In the genomic region with DNA sequence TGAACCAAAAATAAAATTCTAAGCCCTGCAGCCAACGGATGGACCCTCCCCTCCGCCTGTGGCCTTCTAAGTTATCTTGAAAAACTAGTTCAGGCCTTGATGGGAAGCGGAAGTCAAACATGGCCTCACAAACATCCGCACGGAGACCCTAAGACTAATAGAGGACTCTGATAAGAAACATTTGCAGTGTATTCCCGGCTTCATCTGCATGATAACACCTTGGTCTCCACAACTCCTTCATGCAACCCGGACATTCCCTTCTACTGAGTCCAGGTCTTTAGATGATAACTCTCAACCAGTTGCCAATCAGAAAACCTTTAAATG, we compare ENCODE assay signal across 8 cellular contexts. TPM values are rescaled to one million over a fixed set of nuclear protein-coding genes. Genes with fewer than 3 reads are reported as not detected.
A peak's percentile ranks its signal among the peaks of the same experiment; 100 is the strongest.
DNase-seq lines count a peak whose midpoint lies in the region; ATAC-seq and TF ChIP-seq lines count a peak whose summit lies in the region.

No MANE protein-coding gene starts in this region.

- peak overlapping the region; percentile 71 for H3K9ac ChIP-seq in SK-N-SH
- H3K9ac ChIP-seq in Loucy (ENCODE audit: low read depth, low read length, poor library complexity, severe bottlenecking): peak overlapping the region; percentile 77
- H3K9ac ChIP-seq in mucosa of stomach (ENCODE audit: low read length): peak overlapping the region; percentile 85

- ATAC-seq in SK-N-SH treated with all-trans-retinoic acid at 6 μM for 48 hours: no peak
- no peak for ATAC-seq in central memory CD8-positive, alpha-beta T cell (replicated peaks; ENCODE audit: extremely low read depth, poor library complexity, severe bottlenecking)
- ATAC-seq in HG02852 (IDR thresholded peaks at IDR 0.05; ENCODE audit: unreplicated experiment): no peak

- H2AFZ ChIP-seq in SK-N-SH (ENCODE audit: low read depth) (peak overlapping the region; percentile 94), Loucy (ENCODE audit: low read length) (peak overlapping the region; percentile 73)

- TF ChIP-seq EP300 in SK-N-SH (IDR thresholded peaks at IDR 0.05; ENCODE audit: borderline replicate concordance in 1 of 2, low read depth in 1 of 2, low read length in 1 of 2): no peak

- peaks cover 10% of the 10 kb centered on the region for H3K36me3 Mint-ChIP-seq in central memory CD8-positive, alpha-beta T cell (ENCODE audit: insufficient read depth)

- H4K20me1 ChIP-seq in SK-N-SH (ENCODE audit: insufficient read depth): peaks cover 15% of the 10 kb centered on the region
- H4K20me1 ChIP-seq in Loucy (ENCODE audit: insufficient read depth, low read length, poor library complexity, severe bottlenecking): peaks cover 34% of the 10 kb centered on the region

- TF ChIP-seq CTCF in SK-N-SH (IDR thresholded peaks at IDR 0.05) (no peak), Loucy (conservative IDR thresholded peaks at IDR 0.05; ENCODE audit: low read length) (no peak)

- H3K9me3 ChIP-seq in SK-N-SH (no peaks in the 10 kb centered on the region), Loucy (ENCODE audit: insufficient read depth, low read depth, low read length) (no peaks in the 10 kb centered on the region), mucosa of stomach (ENCODE audit: control insufficient read depth, low read length) (no peaks in the 10 kb centered on the region)

- peak overlapping the region; percentile 48 for H3K27ac Mint-ChIP-seq in central memory CD8-positive, alpha-beta T cell (ENCODE audit: low read depth)

- DNase-seq in SK-N-SH (no peak), cortex of kidney (lab: John Stamatoyannopoulos, UW) (no peak), NCI-H1417 treated with DMSO at 0.1 percent for 48 hours (lab: John Stamatoyannopoulos, UW) (no peak)
- no peak for DNase-seq in central memory CD8-positive, alpha-beta T cell (ENCODE audit: low spot score in 2 of 2)

- H3K4me3 ChIP-seq in SK-N-SH (ENCODE audit: low read depth in 2 of 2, low read length in 1 of 2): peak overlapping the region; percentile 58 to 64
- H3K4me3 ChIP-seq in Loucy (ENCODE audit: low read length, poor library complexity, severe bottlenecking): peak overlapping the region; percentile 76
- H3K4me3 ChIP-seq in mucosa of stomach (ENCODE audit: low read length): peak overlapping the region; percentile 47

- H3K9me2 ChIP-seq in SK-N-SH: no peaks in the 10 kb centered on the region
- H3K9me2 ChIP-seq in Loucy (replicated peaks; ENCODE audit: low read depth, low read length): no peaks in the 10 kb centered on the region

- H3K27me3 ChIP-seq in SK-N-SH (ENCODE audit: insufficient read depth): no peaks in the 10 kb centered on the region
- H3K27me3 ChIP-seq in Loucy (ENCODE audit: insufficient read depth, low read length, poor library complexity, severe bottlenecking): no peaks in the 10 kb centered on the region
- no peaks in the 10 kb centered on the region for H3K27me3 ChIP-seq in mucosa of stomach (ENCODE audit: control insufficient read depth, insufficient read depth, low read length)

- 75% methylated on average over 4 of the region's 7 CpGs for WGBS in SK-N-SH (ENCODE audit: low lambda C conversion rate)

- CTCF ChIA-PET in SK-N-SH (lab: Yijun Ruan, JAX): no interaction called here

- H3K4me3 Mint-ChIP-seq in central memory CD8-positive, alpha-beta T cell: peak overlapping the region; percentile 83

- H3K27ac ChIP-seq in SK-N-SH (ENCODE audit: low read depth in 2 of 2, low read length in 1 of 2): peak overlapping the region; percentile 68 to 73; a peak in 3 of 4 replicates

- no peaks in the 10 kb centered on the region for H3K9me3 Mint-ChIP-seq in central memory CD8-positive, alpha-beta T cell

- H3K4me2 ChIP-seq in SK-N-SH: peak overlapping the region; percentile 81; the same call in 1 of the 2 replicates
- H3K4me2 ChIP-seq in Loucy (ENCODE audit: low read depth, low read length, poor library complexity, severe bottlenecking): peak overlapping the region; percentile 80

- H3K4me1 ChIP-seq in SK-N-SH (ENCODE audit: control insufficient read depth in 1 of 2, insufficient read depth in 2 of 2, low read depth in 1 of 2, low read length in 1 of 2) (peaks cover 11 to 23% of the 10 kb centered on the region in 2 experiments; a peak in 3 of 4 replicates), Loucy (ENCODE audit: insufficient read depth, low read length, poor library complexity, severe bottlenecking) (peaks cover 48% of the 10 kb centered on the region), mucosa of stomach (ENCODE audit: control insufficient read depth, insufficient read depth, low read length) (peaks cover 36% of the 10 kb centered on the region)

- no peak for TF ChIP-seq RAD21 in SK-N-SH (IDR thresholded peaks at IDR 0.05; ENCODE audit: low read length)

- H3K36me3 ChIP-seq in SK-N-SH (replicated peaks in 1 of 2; ENCODE audit: control insufficient read depth in 1 of 2, insufficient read depth in 2 of 2, low read length in 1 of 2) (no peaks in the 10 kb centered on the region), Loucy (ENCODE audit: insufficient read depth, low read length) (no peaks in the 10 kb centered on the region), mucosa of stomach (ENCODE audit: control insufficient read depth, insufficient read depth, low read length) (no peaks in the 10 kb centered on the region)

- H3F3A ChIP-seq in SK-N-SH (replicated peaks; ENCODE audit: insufficient read depth) (peaks cover 13% of the 10 kb centered on the region), Loucy (ENCODE audit: low read depth) (no peaks in the 10 kb centered on the region)

- peaks cover 14% of the 10 kb centered on the region for H3K27me3 Mint-ChIP-seq in central memory CD8-positive, alpha-beta T cell

- H3K4me1 Mint-ChIP-seq in central memory CD8-positive, alpha-beta T cell: peaks cover 24% of the 10 kb centered on the region

- POLR2A ChIA-PET in SK-N-SH (lab: Yijun Ruan, JAX): no interaction called here

- H3K79me2 ChIP-seq in SK-N-SH (ENCODE audit: insufficient read depth): peaks cover 39% of the 10 kb centered on the region
- H3K79me2 ChIP-seq in Loucy (ENCODE audit: insufficient read depth, low read length): peaks cover 39% of the 10 kb centered on the region

TF ChIP-seq in SK-N-SH, 30 proteins besides CTCF, POLR2A, EP300 and RAD21 (continues in another document):
- TF ChIP-seq ELF1 (IDR thresholded peaks at IDR 0.05) (no peak), NRF1 (IDR thresholded peaks at IDR 0.05; ENCODE audit: low read depth, low read length) (no peak), PBX3 (IDR thresholded peaks at IDR 0.05) (no peak), CHD2 (IDR thresholded peaks at IDR 0.05; ENCODE audit: low read length, partially characterized antibody) (no peak), FOXM1 (IDR thresholded peaks at IDR 0.05; ENCODE audit: low read depth) (no peak), FOSL2 (IDR thresholded peaks at IDR 0.05; ENCODE audit: borderline replicate concordance, low read depth) (no peak), RFX5 (IDR thresholded peaks at IDR 0.05; ENCODE audit: low read length) (no peak), MAX (IDR thresholded peaks at IDR 0.05; ENCODE audit: low read depth) (no peak), POLR2AphosphoS5 (IDR thresholded peaks at IDR 0.05; ENCODE audit: low read depth, low read length) (no peak), EZH2phosphoT487 (IDR thresholded peaks at IDR 0.05; ENCODE audit: borderline replicate concordance, low read depth) (no peak), SIN3A (IDR thresholded peaks at IDR 0.05; ENCODE audit: borderline replicate concordance, low read depth, low read length) (no peak)

TF ChIP-seq in SK-N-SH treated with all-trans-retinoic acid at 6 μM for 48 hours, 23 proteins besides CTCF, POLR2A, EP300 and RAD21 (continues in another document):
- no peak for TF ChIP-seq SNAI2 (CRISPR knock-in tag; IDR thresholded peaks at IDR 0.05)
- TF ChIP-seq ISL1 (CRISPR knock-in tag; IDR thresholded peaks at IDR 0.05): no peak
- no peak for TF ChIP-seq TOX (CRISPR knock-in tag; IDR thresholded peaks at IDR 0.05; ENCODE audit: borderline replicate concordance)
- no peak for TF ChIP-seq GLIS3 (CRISPR knock-in tag; IDR thresholded peaks at IDR 0.05)
- no peak for TF ChIP-seq ZFP3 (CRISPR knock-in tag; IDR thresholded peaks at IDR 0.05)
- no peak for TF ChIP-seq TSHZ2 (CRISPR knock-in tag; IDR thresholded peaks at IDR 0.05)
- TF ChIP-seq ZC3H10 (CRISPR knock-in tag; IDR thresholded peaks at IDR 0.05): no peak
- TF ChIP-seq BACH2 (CRISPR knock-in tag; IDR thresholded peaks at IDR 0.05; ENCODE audit: borderline replicate concordance): no peak
- TF ChIP-seq CREB5 (CRISPR knock-in tag; IDR thresholded peaks at IDR 0.05; ENCODE audit: low read depth): no peak

RNA-seq across cellular contexts. Expression of gene DAP, which starts 0.8 kb away (rescaled TPM):
- 60.3 and 78.2 TPM in 2 replicates for polyA plus RNA-seq in SK-N-SH (2012; rRNA removed)
- 94.3 and 110 TPM in 2 replicates for polyA plus RNA-seq in SK-N-SH (2012; cell fraction: cytosol; rRNA removed)
- polyA plus RNA-seq in SK-N-SH (2012; cell fraction: nucleus; rRNA removed): 49.0 and 49.4 TPM in 2 replicates
